1 cellular context compared by ENCODE assay signal in the genomic region with DNA sequence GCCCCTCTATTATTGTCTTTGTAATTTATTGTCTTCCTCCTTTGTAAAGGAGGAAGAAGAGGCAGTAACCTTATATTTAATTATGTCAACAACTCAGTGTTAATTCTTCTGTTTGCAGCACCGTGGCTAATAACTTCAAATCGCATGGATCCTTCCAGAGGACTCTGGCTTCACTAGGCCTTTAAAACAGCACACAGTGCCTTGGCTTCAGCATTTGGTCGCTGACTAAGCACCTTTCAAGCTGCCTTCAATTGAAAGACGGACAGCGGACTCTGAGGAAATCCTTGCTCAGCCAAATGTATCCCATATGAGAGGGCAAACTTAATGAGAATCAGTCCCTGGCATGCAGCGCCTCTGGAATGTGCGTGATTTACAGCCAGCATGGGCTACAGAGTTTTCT.
TF ChIP-seq lines count a peak whose summit lies in the region.

No MANE protein-coding gene starts in this region.

TF ChIP-seq in K562, 482 proteins besides CTCF, POLR2A, EP300 and RAD21 (continued from another document):
- TF ChIP-seq CSDE1 (IDR thresholded peaks at IDR 0.05) (no peak), MAFG (tag; conservative IDR thresholded peaks at IDR 0.05) (peak; percentile 84), TEAD4 (IDR thresholded peaks at IDR 0.05; ENCODE audit: low read length) (no peak), TEAD4 (CRISPR knock-in tag; IDR thresholded peaks at IDR 0.05; ENCODE audit: borderline replicate concordance) (no peak), BRF1 (IDR thresholded peaks at IDR 0.05; ENCODE audit: borderline replicate concordance, extremely low read depth, insufficient read length) (no peak), C11orf30 (IDR thresholded peaks at IDR 0.05; ENCODE audit: low read depth) (peak; percentile 93), ZC3H11A (IDR thresholded peaks at IDR 0.05; ENCODE audit: low read depth, low read length) (no peak), KLF6 (CRISPR knock-in tag; IDR thresholded peaks at IDR 0.05; ENCODE audit: borderline replicate concordance) (no peak), TAF9B (IDR thresholded peaks at IDR 0.05; ENCODE audit: partially characterized antibody) (no peak), RBM34 (IDR thresholded peaks at IDR 0.05; ENCODE audit: borderline replicate concordance, insufficient read depth, low read length) (no peak), U2AF2 (optimal IDR thresholded peaks at IDR 0.05; ENCODE audit: low read depth, low read length) (no peak), NFYB (IDR thresholded peaks at IDR 0.05; ENCODE audit: extremely low read depth, insufficient read length) (no peak), FOXM1 (IDR thresholded peaks at IDR 0.05; ENCODE audit: low read depth) (no peak), FOXM1 (CRISPR knock-in tag; IDR thresholded peaks at IDR 0.05; ENCODE audit: low read depth) (no peak)
- TF ChIP-seq, protein P1, sequence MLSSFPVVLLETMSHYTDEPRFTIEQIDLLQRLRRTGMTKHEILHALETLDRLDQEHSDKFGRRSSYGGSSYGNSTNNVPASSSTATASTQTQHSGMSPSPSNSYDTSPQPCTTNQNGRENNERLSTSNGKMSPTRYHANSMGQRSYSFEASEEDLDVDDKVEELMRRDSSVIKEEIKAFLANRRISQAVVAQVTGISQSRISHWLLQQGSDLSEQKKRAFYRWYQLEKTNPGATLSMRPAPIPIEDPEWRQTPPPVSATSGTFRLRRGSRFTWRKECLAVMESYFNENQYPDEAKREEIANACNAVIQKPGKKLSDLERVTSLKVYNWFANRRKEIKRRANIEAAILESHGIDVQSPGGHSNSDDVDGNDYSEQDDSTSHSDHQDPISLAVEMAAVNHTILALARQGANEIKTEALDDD (IDR thresholded peaks at IDR 0.05): no peak
- TF ChIP-seq, protein P2, sequence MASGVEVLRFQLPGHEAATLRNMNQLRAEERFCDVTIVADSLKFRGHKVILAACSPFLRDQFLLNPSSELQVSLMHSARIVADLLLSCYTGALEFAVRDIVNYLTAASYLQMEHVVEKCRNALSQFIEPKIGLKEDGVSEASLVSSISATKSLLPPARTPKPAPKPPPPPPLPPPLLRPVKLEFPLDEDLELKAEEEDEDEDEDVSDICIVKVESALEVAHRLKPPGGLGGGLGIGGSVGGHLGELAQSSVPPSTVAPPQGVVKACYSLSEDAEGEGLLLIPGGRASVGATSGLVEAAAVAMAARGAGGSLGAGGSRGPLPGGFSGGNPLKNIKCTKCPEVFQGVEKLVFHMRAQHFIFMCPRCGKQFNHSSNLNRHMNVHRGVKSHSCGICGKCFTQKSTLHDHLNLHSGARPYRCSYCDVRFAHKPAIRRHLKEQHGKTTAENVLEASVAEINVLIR (CRISPR knock-in tag; IDR thresholded peaks at IDR 0.05): no peak
- TF ChIP-seq, protein P3, sequence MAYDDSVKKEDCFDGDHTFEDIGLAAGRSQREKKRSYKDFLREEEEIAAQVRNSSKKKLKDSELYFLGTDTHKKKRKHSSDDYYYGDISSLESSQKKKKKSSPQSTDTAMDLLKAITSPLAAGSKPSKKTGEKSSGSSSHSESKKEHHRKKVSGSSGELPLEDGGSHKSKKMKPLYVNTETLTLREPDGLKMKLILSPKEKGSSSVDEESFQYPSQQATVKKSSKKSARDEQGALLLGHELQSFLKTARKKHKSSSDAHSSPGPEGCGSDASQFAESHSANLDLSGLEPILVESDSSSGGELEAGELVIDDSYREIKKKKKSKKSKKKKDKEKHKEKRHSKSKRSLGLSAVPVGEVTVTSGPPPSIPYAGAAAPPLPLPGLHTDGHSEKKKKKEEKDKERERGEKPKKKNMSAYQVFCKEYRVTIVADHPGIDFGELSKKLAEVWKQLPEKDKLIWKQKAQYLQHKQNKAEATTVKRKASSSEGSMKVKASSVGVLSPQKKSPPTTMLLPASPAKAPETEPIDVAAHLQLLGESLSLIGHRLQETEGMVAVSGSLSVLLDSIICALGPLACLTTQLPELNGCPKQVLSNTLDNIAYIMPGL (CRISPR knock-in tag; IDR thresholded peaks at IDR 0.05): no peak
